19 cellular contexts compared by ENCODE assay signal in the genomic region with DNA sequence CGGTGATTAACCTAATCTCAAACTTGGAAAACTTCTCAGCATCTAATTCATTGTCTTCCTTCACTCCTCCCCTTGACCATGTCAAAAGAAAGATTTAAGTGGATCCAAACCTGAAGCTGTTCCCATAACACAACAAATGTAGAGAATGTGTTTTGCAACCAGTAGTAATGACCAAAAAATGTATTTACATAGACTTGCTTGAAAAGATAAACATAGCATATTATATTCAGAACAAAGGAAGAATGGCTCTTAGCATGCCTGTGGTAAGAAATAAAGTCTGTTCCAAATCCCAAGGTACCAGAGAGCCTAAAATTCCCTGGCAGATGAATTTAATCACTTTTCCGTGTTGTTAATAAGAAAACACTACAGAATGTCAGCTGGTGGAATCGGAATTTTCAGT. TPM values are rescaled to one million over a fixed set of nuclear protein-coding genes. Genes with fewer than 3 reads are reported as not detected.
DNase-seq lines count a peak whose midpoint lies in the region; ATAC-seq and TF ChIP-seq lines count a peak whose summit lies in the region.
"Had no signal": no experiment of that assay in that cellular context is flagged by ENCODE, and none has a peak within 500 bp of the region (broad histone marks: within the 10 kb centered on the region; RNA-seq: fewer than 3 reads in every experiment).

No MANE protein-coding gene starts in this region.

- intact Hi-C loops in left cardiac atrium (cut with DNase I) (no loop called here), cardiac septum (cut with DNase I) (loop anchor here (10.0 kb wide), 1 partner anchor 57 kb away; the partner anchor contains the start of gene FMO2), breast epithelium (cut with DNase I; ENCODE audit: low total_unique reads) (no loop called here), tibial artery (cut with DNase I; ENCODE audit: low total_unique reads) (no loop called here)

- peak overlapping the region; percentile 79 to 89 for H3K27ac ChIP-seq in breast epithelium
- no peak overlapping the region for H3K27ac ChIP-seq in foreskin keratinocyte
- peak overlapping the region; percentile 57 to 66 for H3K27ac ChIP-seq in tibial artery
- H3K27ac ChIP-seq: A549, hepatocyte, KMS-11 had no signal

- H3K4me3 ChIP-seq in breast epithelium (no peak overlapping the region), tibial artery (no peak overlapping the region)
- H3K4me3 ChIP-seq: A549, HAP-1, hepatocyte, skin epidermis had no signal

- ATAC-seq in left cardiac atrium (peak; percentile 30 to 52), foreskin keratinocyte (no peak)
- ATAC-seq: A549; activated T-cell treated with anti-CD3 and anti-CD28 coated beads, Interleukin-2, amount 50 U/mL, for 4 hours; left colon had no signal

- TF ChIP-seq POLR2A in breast epithelium (IDR thresholded peaks at IDR 0.05) = no peak

- TF ChIP-seq CTCF in breast epithelium (IDR thresholded peaks at IDR 0.05) = no peak
- TF ChIP-seq CTCF in foreskin keratinocyte (conservative IDR thresholded peaks at IDR 0.05) = no peak
- TF ChIP-seq CTCF in tibial artery (IDR thresholded peaks at IDR 0.05) = no peak

- H3K4me1 ChIP-seq in breast epithelium (peaks cover 12 to 17% of the 10 kb centered on the region in 2 donors), foreskin keratinocyte (no peaks in the 10 kb centered on the region), tibial artery (peaks cover 0 to 58% (median 37%) of the 10 kb centered on the region in 4 donors)
- H3K4me1 ChIP-seq: A549, HAP-1 had no signal

- no peaks in the 10 kb centered on the region for H3K36me3 ChIP-seq in breast epithelium
- H3K36me3 ChIP-seq in tibial artery = no peaks in the 10 kb centered on the region
- H3K36me3 ChIP-seq: HAP-1 had no signal

- no peak for DNase-seq in left cardiac atrium
- DNase-seq in cardiac septum (ENCODE audit: low spot score) = no peak
- no peak for DNase-seq in breast epithelium (ENCODE audit: low spot score in 2 of 2)
- peak; percentile 27 to 32 for DNase-seq in foreskin keratinocyte
- no peak for DNase-seq in tibial artery
- no peak for DNase-seq in HuH-7.5 (ENCODE audit: low spot score)
- no peak for DNase-seq in superior temporal gyrus (ENCODE audit: extremely low spot score)
- no peak for DNase-seq in central memory CD4-positive, alpha-beta T cell
- DNase-seq: activated CD4-positive, alpha-beta T cell treated with anti-CD3 and anti-CD28 coated beads, Interleukin-2, amount 10 ng/mL, durations not matched to agents 7 days and 5 days; activated T-cell treated with anti-CD3 and anti-CD28 coated beads, Interleukin-2, amount 50 U/mL, for 4 hours; left colon; NCI-H1694 treated with DMSO at 0.1 percent for 48 hours; NCI-H774; RPMI8226 had no signal

- no peaks in the 10 kb centered on the region for H3K9me3 ChIP-seq in breast epithelium
- no peaks in the 10 kb centered on the region for H3K9me3 ChIP-seq in tibial artery
- H3K9me3 ChIP-seq: A549 had no signal

- H3K27me3 ChIP-seq in breast epithelium = no peaks in the 10 kb centered on the region
- no peaks in the 10 kb centered on the region for H3K27me3 ChIP-seq in foreskin keratinocyte
- no peaks in the 10 kb centered on the region for H3K27me3 ChIP-seq in tibial artery
- H3K27me3 ChIP-seq: hepatocyte had no signal

RNA-seq across cellular contexts. Expression of gene FMO3, which starts 36.8 kb away (rescaled TPM):
- 1 to 10 TPM; 1.4 to 1.7 TPM for total RNA-seq in left cardiac atrium
- 1.2 TPM for total RNA-seq in cardiac septum
- total RNA-seq in breast epithelium = 10 to 100 TPM in 1 of 3 donors, 1 to 10 TPM in 2; 5.3 to 19.3 (median 6.1) TPM
- total RNA-seq in foreskin keratinocyte = not detected in 2 replicates
- polyA plus RNA-seq in foreskin keratinocyte = not detected in 2 replicates
- total RNA-seq: activated CD4-positive, alpha-beta T cell treated with anti-CD3 and anti-CD28 coated beads, Interleukin-2, amount 10 ng/mL, durations not matched to agents 7 days and 5 days; activated T-cell treated with anti-CD3 and anti-CD28 coated beads, Interleukin-2, amount 50 U/mL, for 4 hours had no signal
- polyA plus RNA-seq: A549 had no signal

RNA-seq across cellular contexts. Expression of gene FMO2, which starts 57.6 kb away (rescaled TPM):
- 10 to 100 TPM; 41.7 to 64.3 TPM for total RNA-seq in left cardiac atrium
- total RNA-seq in cardiac septum = 19.8 TPM
- 100 to 1,000 TPM in 2 of 3 donors, 10 to 100 TPM in 1; 79.5 to 141 (median 132) TPM for total RNA-seq in breast epithelium
- total RNA-seq in foreskin keratinocyte = not detected in 2 replicates
- not detected in 2 replicates for polyA plus RNA-seq in foreskin keratinocyte
- total RNA-seq: activated CD4-positive, alpha-beta T cell treated with anti-CD3 and anti-CD28 coated beads, Interleukin-2, amount 10 ng/mL, durations not matched to agents 7 days and 5 days had no signal
- polyA plus RNA-seq: A549, hepatocyte had no signal

Comparison
In these comparisons a context has a peak if more than half of its experiments do, and no peak if none do; other contexts are left out.
1. DNase-seq: peak in foreskin keratinocyte (2 of 2); none in left cardiac atrium (single experiment), cardiac septum (single experiment), breast epithelium (0 of 2), tibial artery (0 of 2), HuH-7.5 (single experiment), superior temporal gyrus (single experiment) and central memory CD4-positive, alpha-beta T cell (single experiment).
2. RNA of gene FMO2, which starts 57.6 kb away (total RNA-seq): 79.5 to 141 TPM in breast epithelium, 41.7 to 64.3 TPM in left cardiac atrium and 19.8 TPM in cardiac septum (single experiment); not detected in foreskin keratinocyte; every median in the first group is over 10 times any median in the second.